In the genomic region with DNA sequence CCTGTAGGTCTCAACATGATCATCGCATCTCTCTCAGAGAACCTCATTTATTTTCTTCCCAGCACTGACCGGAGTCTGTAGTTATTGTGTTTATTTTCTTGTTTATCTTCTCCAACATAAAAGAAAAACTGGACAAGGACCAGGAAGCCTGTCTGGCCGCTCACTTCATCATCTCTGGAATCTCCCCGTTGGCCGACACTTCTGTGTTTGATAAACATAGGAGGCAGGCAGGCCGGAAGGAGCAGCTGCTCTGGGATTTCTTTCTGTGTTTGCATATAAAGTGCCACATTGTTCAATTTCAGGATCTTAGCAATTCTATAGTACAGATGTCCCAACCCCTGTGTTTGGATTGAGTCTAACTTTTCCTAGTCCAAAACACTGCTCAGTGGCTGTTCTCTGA, we compare ENCODE assay signal across 16 cellular contexts.
"Had no signal": no experiment of that assay in that cellular context is flagged by ENCODE, and none has a peak within 500 bp of the region (broad histone marks: within the 10 kb centered on the region; RNA-seq: fewer than 3 reads in every experiment).

No MANE protein-coding gene starts in this region.

- H3K27ac Mint-ChIP-seq: activated naive CD4-positive, alpha-beta T cell treated with anti-CD3 and anti-CD28 coated beads, Interleukin-2, amount 10 ng/mL, durations not matched to agents 7 days and 5 days; activated T-helper 2 cell treated with anti-CD3 and anti-CD28 coated beads, Interferon-gamma antibody, Interleukin-2, Interleukin-4, amounts not matched to agents 10 μg/mL and 5 μg/mL and 100 μg/mL, durations not matched to agents 14 hours and 24 hours and 36 hours; immature natural killer cell; nephron; T-helper 17 cell had no signal

- H3K4me3 Mint-ChIP-seq: activated naive CD4-positive, alpha-beta T cell treated with anti-CD3 and anti-CD28 coated beads, Interleukin-2, amount 10 ng/mL, durations not matched to agents 7 days and 5 days; immature natural killer cell; nephron; T-helper 17 cell had no signal

- DNase-seq: activated CD4-positive, alpha-beta T cell treated with anti-CD3 and anti-CD28 coated beads, Interleukin-2, amount 50 U/mL, for 1 hour; activated naive CD4-positive, alpha-beta T cell treated with anti-CD3 and anti-CD28 coated beads, Interleukin-2, amount 10 ng/mL, durations not matched to agents 7 days and 5 days; activated T-cell treated with anti-CD3 and anti-CD28 coated beads for 4 hours; body of pancreas; central memory CD4-positive, alpha-beta T cell; immature natural killer cell; left cardiac atrium; mucosa of descending colon; retina; small intestine; substantia nigra; T-helper 17 cell; trophoblast cell had no signal

- H3K9me3 ChIP-seq: body of pancreas, mucosa of descending colon had no signal

- FAIRE-seq: small intestine, TTC549 had no signal

- H3K27me3 ChIP-seq: body of pancreas had no signal

- ATAC-seq: body of pancreas, left cardiac atrium, mucosa of descending colon, T-helper 17 cell had no signal

- H3K9me3 Mint-ChIP-seq: immature natural killer cell had no signal

- H3K4me3 ChIP-seq: body of pancreas, mucosa of descending colon had no signal

- H3K27me3 Mint-ChIP-seq: activated naive CD4-positive, alpha-beta T cell treated with anti-CD3 and anti-CD28 coated beads, Interleukin-2, amount 10 ng/mL, durations not matched to agents 7 days and 5 days; T-helper 17 cell had no signal

- H3K4me1 Mint-ChIP-seq: activated naive CD4-positive, alpha-beta T cell treated with anti-CD3 and anti-CD28 coated beads, Interleukin-2, amount 10 ng/mL, durations not matched to agents 7 days and 5 days; immature natural killer cell; nephron; T-helper 17 cell had no signal

- H3K4me1 ChIP-seq: body of pancreas had no signal

- H3K27ac ChIP-seq: body of pancreas had no signal
